12 cellular contexts compared by ENCODE assay signal in the genomic region with DNA sequence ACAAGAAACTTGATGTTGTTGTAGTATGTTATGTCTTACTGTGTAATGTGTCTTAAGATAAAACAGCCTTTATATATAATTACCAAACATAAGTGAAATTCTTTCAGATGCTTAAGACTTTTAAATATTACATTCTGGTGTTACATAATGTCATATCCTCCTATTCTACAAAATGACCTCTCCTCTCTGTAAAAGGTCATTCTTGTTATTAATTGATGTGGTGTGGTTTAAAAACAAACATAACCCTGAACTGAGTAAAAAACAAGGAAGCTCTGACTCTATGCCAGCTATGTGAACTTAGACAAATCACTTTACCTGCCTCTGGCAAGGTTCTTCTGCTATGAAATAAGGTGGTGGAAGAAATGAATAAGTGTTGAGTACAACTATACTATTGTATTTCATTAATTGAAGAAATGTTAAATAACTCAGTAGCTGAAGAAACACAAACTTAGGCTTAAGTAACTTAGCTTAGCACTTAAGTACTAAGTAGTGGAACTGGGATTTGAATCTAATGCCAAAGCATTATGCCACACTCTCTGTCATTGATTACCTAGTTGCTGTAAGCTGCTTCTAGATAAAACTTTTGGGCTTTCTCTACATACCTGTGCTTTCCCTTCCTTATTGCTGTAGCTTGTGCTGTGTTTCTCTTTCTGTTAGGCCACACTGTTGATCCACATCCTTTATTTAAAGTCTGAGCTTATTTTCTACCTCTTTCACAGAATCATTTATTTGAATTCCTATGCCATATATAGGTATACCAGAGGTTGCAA. TPM values are rescaled to one million over a fixed set of nuclear protein-coding genes. Genes with fewer than 3 reads are reported as not detected.
A peak's percentile ranks its signal among the peaks of the same experiment; 100 is the strongest.
DNase-seq lines count a peak whose midpoint lies in the region; ATAC-seq and TF ChIP-seq lines count a peak whose summit lies in the region.
"Had no signal": no experiment of that assay in that cellular context is flagged by ENCODE, and none has a peak within 500 bp of the region (broad histone marks: within the 10 kb centered on the region; RNA-seq: fewer than 3 reads in every experiment).

No MANE protein-coding gene starts in this region.

- DNase-seq in heart right ventricle (no peak), Right ventricle myocardium superior (no peak), esophagus muscularis mucosa (ENCODE audit: extremely low spot score) (no peak), omental fat pad (ENCODE audit: low spot score) (no peak), aorta (no peak), KBM-7 (no peak), foreskin fibroblast (no peak)
- DNase-seq: activated CD4-positive, alpha-beta T cell treated with anti-CD3 and anti-CD28 coated beads for 48 hours; activated gamma-delta T cell; DMS53; stimulated activated CD8-positive, alpha-beta memory T cell treated with anti-CD3 and anti-CD28 coated beads, Interleukin-4, amount 100 ng/mL, for 48 hours had no signal

- H3K4me1 ChIP-seq in heart right ventricle: peaks cover 0 to 37% (median 16%) of the 10 kb centered on the region in 9 donors
- H3K4me1 ChIP-seq in esophagus muscularis mucosa: peaks cover 0 to 28% (median 24%) of the 10 kb centered on the region in 4 donors
- H3K4me1 ChIP-seq in aorta (ENCODE audit: control insufficient read depth in 1 of 2, insufficient read depth in 2 of 2, low read length in 2 of 2): peaks cover 0 to 3% of the 10 kb centered on the region in 2 donors

- H3K9me3 ChIP-seq in heart right ventricle: no peaks in the 10 kb centered on the region
- no peaks in the 10 kb centered on the region for H3K9me3 ChIP-seq in esophagus muscularis mucosa
- no peaks in the 10 kb centered on the region for H3K9me3 ChIP-seq in aorta (ENCODE audit: control insufficient read depth, low read length)

- H3K4me3 ChIP-seq in heart right ventricle (peak overlapping the region in 4 of 10 donors; percentile 1 to 50 (median 45)), esophagus muscularis mucosa (peak overlapping the region in 3 of 4 donors; percentile 57 to 59 (median 58)), aorta (ENCODE audit: low read length in 2 of 2) (peak overlapping the region; percentile 64 to 79), foreskin fibroblast (ENCODE audit: low read depth in 1 of 2, low read length in 2 of 2) (no peak overlapping the region)

- no peak for TF ChIP-seq POLR2A in esophagus muscularis mucosa (IDR thresholded peaks at IDR 0.05; ENCODE audit: low read depth)

- peak overlapping the region in 6 of 10 donors; percentile 6 to 62 (median 44) for H3K27ac ChIP-seq in heart right ventricle
- H3K27ac ChIP-seq in esophagus muscularis mucosa (replicated peaks in 1 of 4): peak overlapping the region; percentile 74 to 82 (median 78)
- peak overlapping the region in 1 of 2 donors; percentile 57 for H3K27ac ChIP-seq in aorta (ENCODE audit: low read depth in 1 of 2, low read length in 2 of 2)

- in situ Hi-C loops in KBM-7 (cut with MboI; ENCODE audit: low pct_unique_long_range_greater_than_20kb, low sequenced_read_pairs): no loop called here

- no peak for TF ChIP-seq EP300 in esophagus muscularis mucosa (IDR thresholded peaks at IDR 0.05)

- H3K36me3 ChIP-seq in heart right ventricle (no peaks in the 10 kb centered on the region), esophagus muscularis mucosa (no peaks in the 10 kb centered on the region), aorta (ENCODE audit: control insufficient read depth in 1 of 2, insufficient read depth in 2 of 2, low read length in 1 of 2) (no peaks in the 10 kb centered on the region)

- ATAC-seq in heart right ventricle (peak in 1 of 8 donors; percentile 21), Right ventricle myocardium superior (ENCODE audit: poor library complexity) (no peak), omental fat pad (ENCODE audit: low FRiP score) (peak; percentile 4), aorta (ENCODE audit: low FRiP score) (no peak), HG03378 (IDR thresholded peaks at IDR 0.05; ENCODE audit: unreplicated experiment) (no peak)

- intact Hi-C loops in heart right ventricle (cut with DNase I): loop anchor here in 4 of 10 donors (5.0 to 10.0 kb wide), 3 partner anchors 61 to 66 kb away; no protein-coding TSS in a partner anchor
- intact Hi-C loops in Right ventricle myocardium superior (cut with DNase I): no loop called here
- intact Hi-C loops in esophagus muscularis mucosa (cut with DNase I): loop anchor here (5.0 kb wide), 1 partner anchor 61 kb away; no protein-coding TSS in a partner anchor
- intact Hi-C loops in aorta (cut with DNase I): no loop called here

- no peaks in the 10 kb centered on the region for H3K27me3 ChIP-seq in heart right ventricle
- no peaks in the 10 kb centered on the region for H3K27me3 ChIP-seq in esophagus muscularis mucosa
- no peaks in the 10 kb centered on the region for H3K27me3 ChIP-seq in aorta (ENCODE audit: control insufficient read depth in 1 of 2, insufficient read depth in 2 of 2, low read length in 1 of 2)

- TF ChIP-seq CTCF in heart right ventricle (IDR thresholded peaks at IDR 0.05) (no peak), esophagus muscularis mucosa (IDR thresholded peaks at IDR 0.05) (no peak), omental fat pad (IDR thresholded peaks at IDR 0.05) (no peak), foreskin fibroblast (IDR thresholded peaks at IDR 0.05; ENCODE audit: low read depth, low read length) (no peak)

RNA-seq across cellular contexts. Expression of gene ANGPTL1, which starts 0.9 kb away (rescaled TPM):
- total RNA-seq in heart right ventricle (10 to 100 TPM in 8 of 10 donors, 1 to 10 TPM in 2; 6.9 to 35.2 (median 13.5) TPM), Right ventricle myocardium superior (7.5 TPM), esophagus muscularis mucosa (100 to 1,000 TPM; 149 to 206 (median 172) TPM), omental fat pad (100 to 1,000 TPM in 2 of 4 donors, 10 to 100 TPM in 2; 26.1 to 154 (median 88.3) TPM), aorta (10 to 100 TPM; 24.2 to 60.4 TPM)
- polyA plus RNA-seq in heart right ventricle (10 to 100 TPM in 1 of 2 donors, 1 to 10 TPM in 1; 6.1 to 20.1 TPM), aorta (10 to 100 TPM; 43.8 to 65.6 TPM)

Comparison
In these comparisons a context has a peak if more than half of its experiments do, and no peak if none do; other contexts are left out.
1. H3K4me3 ChIP-seq: peak in esophagus muscularis mucosa (3 of 4) and aorta (2 of 2); none in foreskin fibroblast (0 of 2).